15 cellular contexts compared by ENCODE assay signal in genomic region chr13:98216711-98217110, GRCh38. TPM values are rescaled to one million over a fixed set of nuclear protein-coding genes. Genes with fewer than 3 reads are reported as not detected.
DNase-seq lines count a peak whose midpoint lies in the region; ATAC-seq and TF ChIP-seq lines count a peak whose summit lies in the region.
"Had no signal": no experiment of that assay in that cellular context is flagged by ENCODE, and none has a peak within 500 bp of the region (broad histone marks: within the 10 kb centered on the region; RNA-seq: fewer than 3 reads in every experiment).

No MANE protein-coding gene starts in this region.

- H2AK5ac ChIP-seq in mesenchymal stem cell (ENCODE audit: low read length, severe bottlenecking) = peak overlapping the region; percentile 50

- peak overlapping the region; percentile 77 for H3K27ac ChIP-seq in AG04450 (ENCODE audit: low read depth, low read length)
- 0 out of 2 replicates have a peak overlapping the region, but pooled peaks have one; percentile 6 for H3K27ac ChIP-seq in SJSA1
- peak overlapping the region; percentile 75 for H3K27ac ChIP-seq in mesenchymal stem cell (ENCODE audit: low read length, poor library complexity, severe bottlenecking)
- no peak overlapping the region for H3K27ac ChIP-seq in esophagus muscularis mucosa (replicated peaks in 1 of 4)
- H3K27ac ChIP-seq: gastrocnemius medialis, HL-60 had no signal

- POLR2A ChIA-PET in AG04450 (lab: Yijun Ruan, JAX) = interaction anchor here (1.3 kb wide), 1 partner anchor 84 kb away, joined by 3 read pairs; no protein-coding TSS in a partner anchor

- no peak overlapping the region for H2BK5ac ChIP-seq in mesenchymal stem cell (ENCODE audit: low read depth, low read length, poor library complexity, severe bottlenecking)

- no peak overlapping the region for H2BK120ac ChIP-seq in mesenchymal stem cell (ENCODE audit: low read depth, low read length)

- H2BK12ac ChIP-seq in mesenchymal stem cell (ENCODE audit: low read length in 2 of 2) = no peak overlapping the region

- TF ChIP-seq POLR2A in esophagus muscularis mucosa (IDR thresholded peaks at IDR 0.05; ENCODE audit: low read depth) = no peak

- WGBS in mesenchymal stem cell = 55% methylated on average over 7 of the region's 7 CpGs
- WGBS in esophagus muscularis mucosa = 62% methylated on average over 7 of the region's 7 CpGs

- H3K4me3 ChIP-seq in AG04450 (ENCODE audit: low read depth, low read length) (no peak overlapping the region), SJSA1 (no peak overlapping the region), mesenchymal stem cell (ENCODE audit: insufficient read depth in 1 of 2, low read depth in 1 of 2, low read length in 2 of 2) (no peak overlapping the region), esophagus muscularis mucosa (no peak overlapping the region)
- H3K4me3 ChIP-seq: gastrocnemius medialis had no signal

- peaks cover 20% of the 10 kb centered on the region for H3K36me3 ChIP-seq in SJSA1
- peaks cover 13 to 25% of the 10 kb centered on the region in 2 experiments for H3K36me3 ChIP-seq in mesenchymal stem cell (ENCODE audit: control insufficient read depth in 1 of 2, insufficient read depth in 2 of 2, low read depth in 1 of 2, low read length in 2 of 2)
- peaks cover 0 to 11% (median 5%) of the 10 kb centered on the region in 4 donors for H3K36me3 ChIP-seq in esophagus muscularis mucosa
- H3K36me3 ChIP-seq: gastrocnemius medialis had no signal

- no peak overlapping the region for H3K23ac ChIP-seq in mesenchymal stem cell (ENCODE audit: low read length in 2 of 2)

- CTCF ChIA-PET in AG04450 (lab: Charles Lee) = no interaction called here

- H4K8ac ChIP-seq in mesenchymal stem cell (ENCODE audit: low read length) = no peak overlapping the region

- H3K27me3 ChIP-seq in AG04450 (ENCODE audit: control insufficient read depth, insufficient read depth, low read length) = no peaks in the 10 kb centered on the region
- H3K27me3 ChIP-seq in SJSA1 (replicated peaks) = no peaks in the 10 kb centered on the region
- no peaks in the 10 kb centered on the region for H3K27me3 ChIP-seq in mesenchymal stem cell (ENCODE audit: control insufficient read depth in 1 of 2, insufficient read depth in 1 of 2, low read length in 2 of 2)
- no peaks in the 10 kb centered on the region for H3K27me3 ChIP-seq in esophagus muscularis mucosa
- H3K27me3 ChIP-seq: gastrocnemius medialis had no signal

- H3K4me1 ChIP-seq in SJSA1 (replicated peaks) = peaks cover 41% of the 10 kb centered on the region
- peaks cover 25% of the 10 kb centered on the region for H3K4me1 ChIP-seq in mesenchymal stem cell (ENCODE audit: control insufficient read depth, insufficient read depth, low read depth, low read length)
- peaks cover 8 to 27% (median 19%) of the 10 kb centered on the region in 4 donors for H3K4me1 ChIP-seq in esophagus muscularis mucosa

- peak overlapping the region in 1 of 2 experiments; percentile 6 for H3K4ac ChIP-seq in mesenchymal stem cell (ENCODE audit: low read depth in 1 of 2, low read length in 2 of 2)

- H3K79me1 ChIP-seq in mesenchymal stem cell (replicated peaks; ENCODE audit: low read length, poor library complexity, severe bottlenecking) = peaks cover 30% of the 10 kb centered on the region

- intact Hi-C loops in esophagus muscularis mucosa (cut with DNase I) = no loop called here

- peak; percentile 67 for ATAC-seq in GM21786 (IDR thresholded peaks at IDR 0.05; ENCODE audit: unreplicated experiment)
- no peak for ATAC-seq in HG03565 (IDR thresholded peaks at IDR 0.05; ENCODE audit: unreplicated experiment)
- ATAC-seq: effector memory CD8-positive, alpha-beta T cell; gastrocnemius medialis had no signal

- no peak overlapping the region for H4K91ac ChIP-seq in mesenchymal stem cell (ENCODE audit: low read length)

- no peak for TF ChIP-seq EP300 in esophagus muscularis mucosa (IDR thresholded peaks at IDR 0.05)

- no peak overlapping the region for H3K4me2 ChIP-seq in mesenchymal stem cell (ENCODE audit: low read length, poor library complexity, severe bottlenecking)

- no peak overlapping the region for H3K14ac ChIP-seq in mesenchymal stem cell (ENCODE audit: low read length in 2 of 2)

- H2BK15ac ChIP-seq in mesenchymal stem cell (ENCODE audit: low read depth, poor library complexity, severe bottlenecking) = peak overlapping the region; percentile 60

- peak overlapping the region in 1 of 2 experiments; percentile 52 for H3K18ac ChIP-seq in mesenchymal stem cell (ENCODE audit: low read depth in 1 of 2, low read length in 2 of 2)

- TF ChIP-seq CTCF in AG04450 (IDR thresholded peaks at IDR 0.05; ENCODE audit: low read depth, low read length) (no peak), esophagus muscularis mucosa (IDR thresholded peaks at IDR 0.05) (no peak)

- H3K9me3 ChIP-seq in AG04450 (ENCODE audit: control insufficient read depth, insufficient read depth, low read length) (no peaks in the 10 kb centered on the region), SJSA1 (replicated peaks) (no peaks in the 10 kb centered on the region), mesenchymal stem cell (ENCODE audit: control insufficient read depth, low read length) (no peaks in the 10 kb centered on the region), esophagus muscularis mucosa (no peaks in the 10 kb centered on the region)
- H3K9me3 ChIP-seq: gastrocnemius medialis had no signal

- H2AFZ ChIP-seq in mesenchymal stem cell (ENCODE audit: low read depth, low read length) = no peak overlapping the region

- DNase-seq in AG04450 (ENCODE audit: low read depth, low spot score) (no peak), SJSA1 (ENCODE audit: low read depth in 1 of 2, low spot score in 2 of 2) (no peak), mesenchymal stem cell (peak; percentile 56), esophagus muscularis mucosa (ENCODE audit: extremely low spot score) (no peak), SW480 (ENCODE audit: low spot score) (no peak), GF-D8 (lab: John Stamatoyannopoulos, UW) (no peak)
- DNase-seq: activated CD8-positive, alpha-beta memory T cell treated with anti-CD3 and anti-CD28 coated beads for 24 hours; effector memory CD8-positive, alpha-beta T cell; gastrocnemius medialis; immature natural killer cell had no signal

- H3K9ac ChIP-seq in mesenchymal stem cell (ENCODE audit: low read length) = no peak overlapping the region

RNA-seq across cellular contexts. Expression of gene RNF113B, which starts 39.6 kb away (rescaled TPM):
- polyA plus RNA-seq in AG04450 (2011; rRNA removed) = not detected in 2 replicates
- polyA minus RNA-seq in AG04450 (2011; rRNA and poly(A)+ RNA removed) = not detected in 2 replicates
- not detected in 2 replicates for total RNA-seq in SJSA1 (2014; rRNA removed; shearing (Covaris generic))
- not detected for polyA plus RNA-seq in mesenchymal stem cell (2013, experiment 1 of 2)
- not detected for polyA plus RNA-seq in mesenchymal stem cell (2013, experiment 2 of 2)
- total RNA-seq in esophagus muscularis mucosa = not detected
- total RNA-seq: gastrocnemius medialis, mononuclear cell, temporal lobe had no signal
- polyA plus RNA-seq: immature natural killer cell had no signal

Comparison
In these comparisons a context has a peak if more than half of its experiments do, and no peak if none do; other contexts are left out.
1. H3K27ac ChIP-seq: peak in AG04450 (single experiment), SJSA1 (single experiment) and mesenchymal stem cell (single experiment); none in esophagus muscularis mucosa (0 of 4).